ENCODE assay signal across 10 cellular contexts in the genomic region with DNA sequence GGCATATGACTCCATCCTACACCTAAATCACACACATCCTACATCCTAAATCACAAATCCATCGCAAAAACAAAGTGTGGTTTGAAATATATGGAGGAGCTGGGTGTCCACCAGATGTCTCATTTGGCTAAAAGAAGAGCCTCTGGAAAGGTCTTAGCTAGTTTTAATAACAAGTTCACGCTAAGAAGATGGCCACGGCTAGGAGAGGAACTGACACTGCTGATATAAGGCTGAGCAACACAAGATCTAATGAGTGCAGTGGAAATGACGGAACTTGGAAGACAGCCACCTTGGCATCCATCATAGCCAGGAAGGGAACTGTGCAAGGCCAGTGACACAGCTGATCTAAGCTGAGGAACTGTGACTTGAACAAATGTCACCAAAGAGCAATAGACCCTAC.
DNase-seq lines count a peak whose midpoint lies in the region; ATAC-seq and TF ChIP-seq lines count a peak whose summit lies in the region.
"Had no signal": no experiment of that assay in that cellular context is flagged by ENCODE, and none has a peak within 500 bp of the region (broad histone marks: within the 10 kb centered on the region; RNA-seq: fewer than 3 reads in every experiment).

No MANE protein-coding gene starts in this region.

- peak; percentile 11 for DNase-seq in EL
- no peak for DNase-seq in RWPE2 (ENCODE audit: low spot score)
- peak in 38 of 42 donors; percentile 36 to 87 (median 66) for DNase-seq in head of caudate nucleus
- DNase-seq in putamen (ENCODE audit: low spot score): peak; percentile 74
- no peak for DNase-seq in activated CD4-positive, alpha-beta T cell treated with anti-CD3 and anti-CD28 coated beads for 4 hours
- no peak for DNase-seq in iPS-NIHi11 (ENCODE audit: low spot score)
- no peak for DNase-seq in NCI-H526 (lab: John Stamatoyannopoulos, UW)
- no peak for DNase-seq in epidermal melanocyte (ENCODE audit: insufficient read length, low spot score)
- DNase-seq: NCI-H82; stimulated activated CD4-positive, alpha-beta T cell treated with anti-CD3 and anti-CD28 coated beads, Interleukin-1b, Interleukin-23, amount 100 ng/mL, for 48 hours had no signal

- H3K9me3 ChIP-seq in RWPE2 (ENCODE audit: severe bottlenecking): no peaks in the 10 kb centered on the region

- intact Hi-C loops in head of caudate nucleus (cut with DNase I): loop anchor here (10.0 kb wide), 1 partner anchor 161 kb away; no protein-coding TSS in a partner anchor

- peak; percentile 20 for TF ChIP-seq CTCF in RWPE2 (IDR thresholded peaks at IDR 0.05; ENCODE audit: poor library complexity, severe bottlenecking)

- peak; percentile 27; the same call in 1 of the 3 replicates for ATAC-seq in RWPE2 (ENCODE audit: low read depth)

- no peak overlapping the region for H3K27ac ChIP-seq in RWPE2 (ENCODE audit: poor library complexity, severe bottlenecking)

- no peaks in the 10 kb centered on the region for H3K4me1 ChIP-seq in RWPE2 (ENCODE audit: insufficient read depth, poor library complexity, severe bottlenecking)

- no peaks in the 10 kb centered on the region for H3K36me3 ChIP-seq in RWPE2 (ENCODE audit: low read depth)

- H3K4me3 ChIP-seq in RWPE2 (ENCODE audit: severe bottlenecking): no peak overlapping the region

- no peaks in the 10 kb centered on the region for H3K27me3 ChIP-seq in RWPE2 (ENCODE audit: insufficient read depth, poor library complexity, severe bottlenecking)

Comparison
In these comparisons a context has a peak if more than half of its experiments do, and no peak if none do; other contexts are left out.
1. DNase-seq: peak in EL (single experiment), head of caudate nucleus (38 of 42) and putamen (single experiment); none in RWPE2 (single experiment), activated CD4-positive, alpha-beta T cell treated with anti-CD3 and anti-CD28 coated beads for 4 hours (0 of 2), iPS-NIHi11 (single experiment), NCI-H526 (0 of 2) and epidermal melanocyte (single experiment).